ENCODE assay signal across 13 cellular contexts in genomic region chrX:65695849-65696248, GRCh38. TPM values are rescaled to one million over a fixed set of nuclear protein-coding genes. Genes with fewer than 3 reads are reported as not detected.
A peak's percentile ranks its signal among the peaks of the same experiment; 100 is the strongest.
DNase-seq lines count a peak whose midpoint lies in the region; ATAC-seq, FAIRE-seq and TF ChIP-seq lines count a peak whose summit lies in the region.
"Had no signal": no experiment of that assay in that cellular context is flagged by ENCODE, and none has a peak within 500 bp of the region (broad histone marks: within the 10 kb centered on the region; RNA-seq: fewer than 3 reads in every experiment).

No MANE protein-coding gene starts in this region.

- intact Hi-C loops in heart left ventricle (cut with DNase I) (no loop called here), Right ventricle myocardium inferior (cut with DNase I) (no loop called here), left lung (cut with DNase I) (no loop called here), transverse colon (cut with DNase I; ENCODE audit: low total_unique reads) (no loop called here)

- no peak for TF ChIP-seq CTCF in heart left ventricle (IDR thresholded peaks at IDR 0.05)
- TF ChIP-seq CTCF in left lung (IDR thresholded peaks at IDR 0.05) = no peak
- no peak for TF ChIP-seq CTCF in transverse colon (IDR thresholded peaks at IDR 0.05)

- CTCF ChIA-PET in activated CD4-positive, alpha-beta memory T cell treated with anti-CD3 and anti-CD28 coated beads, Interleukin-2, amount 10 ng/mL, durations not matched to agents 7 days and 5 days (lab: Charles Lee) = interaction anchor here (1.3 kb wide), 1 partner anchor 10 kb away, joined by 3 read pairs; no protein-coding TSS in a partner anchor

- peaks cover 49% of the 10 kb centered on the region for H3K36me3 Mint-ChIP-seq in activated CD4-positive, alpha-beta memory T cell treated with anti-CD3 and anti-CD28 coated beads, Interleukin-2, amount 10 ng/mL, durations not matched to agents 7 days and 5 days (ENCODE audit: low read depth)

- FAIRE-seq in HTR-8/SVneo (lab: Jason Lieb, UNC) = no peak

- in situ Hi-C loops in transverse colon (cut with MboI; ENCODE audit: low pct_ligation_motif_present in 1 of 4, low pct_unique_long_range_greater_than_20kb in 1 of 4, low sequenced_read_pairs in 3 of 4) = no loop called here

- DNase-seq in heart left ventricle (no peak), Right ventricle myocardium inferior (ENCODE audit: missing footprints) (no peak), left lung (no peak), transverse colon (no peak), hepatic stellate cell (ENCODE audit: low spot score) (no peak), left lobe of liver (ENCODE audit: low spot score) (no peak), HTR-8/SVneo (ENCODE audit: insufficient read length, low spot score) (no peak)
- no peak for DNase-seq in activated CD4-positive, alpha-beta memory T cell treated with anti-CD3 and anti-CD28 coated beads, Interleukin-2, amount 10 ng/mL, durations not matched to agents 7 days and 5 days
- DNase-seq: activated CD8-positive, alpha-beta memory T cell treated with anti-CD3 and anti-CD28 coated beads for 24 hours; Right ventricle myocardium superior; stimulated activated CD4-positive, alpha-beta T cell treated with anti-CD3 and anti-CD28 coated beads, Interleukin-12 subunit alpha, Interleukin-12 subunit beta, amount 100 ng/mL, for 4 hours had no signal

- H3K27ac ChIP-seq in heart left ventricle (peak overlapping the region in 10 of 12 donors; percentile 13 to 93 (median 62)), left lung (peak overlapping the region; percentile 47 to 88), transverse colon (peak overlapping the region; percentile 56 to 74 (median 64))
- H3K27ac ChIP-seq: C4-2B, cardiac muscle cell had no signal

- TF ChIP-seq EP300 in transverse colon (IDR thresholded peaks at IDR 0.05; ENCODE audit: low read depth) = no peak

- peaks cover 90% of the 10 kb centered on the region for H3K4me1 Mint-ChIP-seq in activated CD4-positive, alpha-beta memory T cell treated with anti-CD3 and anti-CD28 coated beads, Interleukin-2, amount 10 ng/mL, durations not matched to agents 7 days and 5 days

- TF ChIP-seq POLR2A in heart left ventricle (IDR thresholded peaks at IDR 0.05) = no peak
- no peak for TF ChIP-seq POLR2A in transverse colon (IDR thresholded peaks at IDR 0.05)

- H3K36me3 ChIP-seq in heart left ventricle (peaks cover 0 to 7% (median 0%) of the 10 kb centered on the region in 9 donors), left lung (no peaks in the 10 kb centered on the region), transverse colon (no peaks in the 10 kb centered on the region)
- H3K36me3 ChIP-seq: cardiac muscle cell had no signal

- no peaks in the 10 kb centered on the region for H3K27me3 Mint-ChIP-seq in activated CD4-positive, alpha-beta memory T cell treated with anti-CD3 and anti-CD28 coated beads, Interleukin-2, amount 10 ng/mL, durations not matched to agents 7 days and 5 days

- H3K9me3 ChIP-seq in heart left ventricle (no peaks in the 10 kb centered on the region), left lung (no peaks in the 10 kb centered on the region), transverse colon (no peaks in the 10 kb centered on the region)

- H3K27me3 ChIP-seq in heart left ventricle (no peaks in the 10 kb centered on the region), left lung (no peaks in the 10 kb centered on the region), transverse colon (no peaks in the 10 kb centered on the region)
- H3K27me3 ChIP-seq: cardiac muscle cell had no signal

- H3K27ac Mint-ChIP-seq in activated CD4-positive, alpha-beta memory T cell treated with anti-CD3 and anti-CD28 coated beads, Interleukin-2, amount 10 ng/mL, durations not matched to agents 7 days and 5 days = peak overlapping the region; percentile 91

- no peak for ATAC-seq in heart left ventricle
- no peak for ATAC-seq in Right ventricle myocardium inferior
- no peak for ATAC-seq in left lung
- no peak for ATAC-seq in left lobe of liver

- no peaks in the 10 kb centered on the region for H3K9me3 Mint-ChIP-seq in activated CD4-positive, alpha-beta memory T cell treated with anti-CD3 and anti-CD28 coated beads, Interleukin-2, amount 10 ng/mL, durations not matched to agents 7 days and 5 days

- POLR2A ChIA-PET in activated CD4-positive, alpha-beta memory T cell treated with anti-CD3 and anti-CD28 coated beads, Interleukin-2, amount 10 ng/mL, durations not matched to agents 7 days and 5 days (lab: Charles Lee) = interaction anchor here (2.3 to 7.2 kb wide), 4 partner anchors 9 to 99 kb away, joined by 10 to 69 read pairs (median 13); partner anchors contain the start of gene MSN

- peak overlapping the region; percentile 69 for H3K4me3 Mint-ChIP-seq in activated CD4-positive, alpha-beta memory T cell treated with anti-CD3 and anti-CD28 coated beads, Interleukin-2, amount 10 ng/mL, durations not matched to agents 7 days and 5 days

- WGBS in heart left ventricle, 4 donors = 37 to 71% (median 47%) methylated on average over 1 of the region's 1 CpG
- WGBS in transverse colon (ENCODE audit: low coverage in 1 of 2), 2 donors = 57% methylated on average over 1 of the region's 1 CpG; no CpG with 5 or more reads in 1 of the 2 donors

- peaks cover 0 to 100% (median 79%) of the 10 kb centered on the region in 12 donors for H3K4me1 ChIP-seq in heart left ventricle
- peaks cover 16 to 94% of the 10 kb centered on the region in 2 donors for H3K4me1 ChIP-seq in left lung
- peaks cover 0 to 43% (median 7%) of the 10 kb centered on the region in 4 donors for H3K4me1 ChIP-seq in transverse colon

- H3K4me3 ChIP-seq in heart left ventricle (no peak overlapping the region), left lung (no peak overlapping the region), transverse colon (no peak overlapping the region)
- H3K4me3 ChIP-seq: cardiac muscle cell had no signal

RNA-seq across cellular contexts. Expression of gene MSN, which starts 28.4 kb away (rescaled TPM):
- 100 to 1,000 TPM in 8 of 9 donors, 10 to 100 TPM in 1; 99.6 to 298 (median 153) TPM for total RNA-seq in heart left ventricle
- polyA plus RNA-seq in heart left ventricle = 100 to 1,000 TPM in 1 of 2 donors, 10 to 100 TPM in 1; 48.9 to 178 TPM
- total RNA-seq in Right ventricle myocardium inferior = 131 TPM
- 100 to 1,000 TPM; 632 to 637 TPM for total RNA-seq in activated CD4-positive, alpha-beta memory T cell treated with anti-CD3 and anti-CD28 coated beads, Interleukin-2, amount 10 ng/mL, durations not matched to agents 7 days and 5 days
- total RNA-seq in left lung = 100 to 1,000 TPM; 503 to 543 TPM
- total RNA-seq in transverse colon = 10 to 100 TPM; 40.0 to 73.8 (median 60.4) TPM
- 88.7 TPM for total RNA-seq in left lobe of liver
